In genomic region chr6:21628162-21628561, GRCh38 we compare ENCODE assay signal across 21 cellular contexts.
"Had no signal": no experiment of that assay in that cellular context is flagged by ENCODE, and none has a peak within 500 bp of the region (broad histone marks: within the 10 kb centered on the region; RNA-seq: fewer than 3 reads in every experiment).

No MANE protein-coding gene starts in this region.

- H3K27me3 ChIP-seq: adrenal gland, colonic mucosa, tibial nerve, vagina had no signal

- H3K4me1 ChIP-seq: adrenal gland, colonic mucosa, left ventricle myocardium inferior, tibial nerve, vagina had no signal

- DNase-seq: activated CD4-positive, alpha-beta T cell treated with anti-CD3 and anti-CD28 coated beads for 48 hours; activated CD8-positive, alpha-beta T cell treated with anti-CD3 and anti-CD28 coated beads for 36 hours; activated effector memory CD4-positive, alpha-beta T cell treated with Interleukin-2 at 50 U/mL for 16 hours; activated T-cell treated with anti-CD3 and anti-CD28 coated beads, Interleukin-2, amount 50 U/mL, for 4 hours; adrenal gland; caudate nucleus; colonic mucosa; hippocampal formation; kidney; left ventricle myocardium inferior; mesenchymal stem cell; naive thymus-derived CD8-positive, alpha-beta T cell; right cardiac atrium; stimulated activated CD4-positive, alpha-beta T cell treated with anti-CD3 and anti-CD28 coated beads, Interleukin-15, amount 100 ng/mL, for 24 hours; stimulated activated CD4-positive, alpha-beta T cell treated with anti-CD3 and anti-CD28 coated beads, Interleukin-4, amount 100 ng/mL, for 24 hours; stimulated activated naive CD4-positive, alpha-beta T cell treated with Interleukin-2 at 50 U/mL for 16 hours; substantia nigra; WERI-Rb-1 had no signal

- FAIRE-seq: kidney had no signal

- H3K9me3 ChIP-seq: adrenal gland, colonic mucosa, left ventricle myocardium inferior, tibial nerve, vagina had no signal

- H3K36me3 ChIP-seq: adrenal gland, colonic mucosa, left ventricle myocardium inferior, tibial nerve, vagina, WERI-Rb-1 had no signal

- H3K27ac ChIP-seq: adrenal gland, colonic mucosa, left ventricle myocardium inferior, skin epidermis, tibial nerve, vagina, WERI-Rb-1 had no signal

- H3K4me3 ChIP-seq: adrenal gland, colonic mucosa, left ventricle myocardium inferior, skin epidermis, tibial nerve, vagina had no signal
